Comparison of ENCODE assay signal across 33 cellular contexts in the genomic region with DNA sequence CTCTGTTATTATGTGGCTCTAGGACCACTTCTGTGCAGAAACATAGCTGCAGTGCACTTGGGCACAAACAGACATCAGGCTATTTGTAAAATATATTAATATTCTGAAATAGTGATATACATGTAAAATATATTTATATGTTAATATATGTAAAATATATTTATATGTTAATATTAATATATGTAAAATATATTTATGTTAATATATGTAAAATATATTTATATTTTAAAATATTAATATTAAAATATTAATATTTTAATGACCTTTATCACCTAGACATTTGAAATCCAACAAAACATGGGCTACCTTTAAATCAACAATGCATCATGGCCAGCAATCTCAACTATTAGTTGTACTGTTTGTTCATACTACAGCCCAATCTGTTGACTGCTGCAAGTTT.
"Had no signal": no experiment of that assay in that cellular context is flagged by ENCODE, and none has a peak within 500 bp of the region (broad histone marks: within the 10 kb centered on the region; RNA-seq: fewer than 3 reads in every experiment).

No MANE protein-coding gene starts in this region.

- H3K4me3 ChIP-seq: adrenal gland, body of pancreas, cardiac muscle cell had no signal

- ATAC-seq: activated CD8-positive, alpha-beta T cell treated with anti-CD3 and anti-CD28 coated beads for 36 hours; activated naive CD4-positive, alpha-beta T cell treated with anti-CD3 and anti-CD28 coated beads, Interleukin-2, amount 50 U/mL, for 72 hours; activated T-cell treated with anti-CD3 and anti-CD28 coated beads, Interleukin-2, amount 50 U/mL, for 4 hours; activated T-cell treated with anti-CD3 and anti-CD28 coated beads, Interleukin-2, amount 50 U/mL, for 72 hours; activated T-helper 17 cell treated with anti-CD3 and anti-CD28 coated beads, Interleukin-2, amount 50 U/mL, for 72 hours; body of pancreas had no signal

- H3K36me3 ChIP-seq: adrenal gland, cardiac muscle cell, WERI-Rb-1 had no signal

- H3K27ac ChIP-seq: adrenal gland, body of pancreas, cardiac muscle cell, WERI-Rb-1 had no signal

- H3K27me3 ChIP-seq: adrenal gland, body of pancreas, cardiac muscle cell had no signal

- FAIRE-seq: astrocyte, bronchial epithelial cell had no signal

- DNase-seq: activated B cell treated with CpG ODN at 0.5 μM for 24 hours; activated CD4-positive, alpha-beta memory T cell treated with anti-CD3 and anti-CD28 coated beads for 36 hours; activated CD4-positive, alpha-beta T cell treated with anti-CD3 and anti-CD28 coated beads for 4 hours; activated CD4-positive, alpha-beta T cell treated with anti-CD3 and anti-CD28 coated beads, Interleukin-2, amount 10 ng/mL, durations not matched to agents 24 days and 14 days; activated CD4-positive, alpha-beta T cell treated with anti-CD3 and anti-CD28 coated beads, Interleukin-2, amount 50 U/mL, for 1 hour; activated CD4-positive, alpha-beta T cell treated with anti-CD3 and anti-CD28 coated beads, Interleukin-2, amount 50 U/mL, for 4 hours; activated CD4-positive, CD25-positive, alpha-beta regulatory T cell treated with anti-CD3 and anti-CD28 coated beads, Interleukin-2, amount 50 U/mL, for 72 hours; activated CD8-positive, alpha-beta memory T cell treated with anti-CD3 and anti-CD28 coated beads, Interleukin-2, amount 50 U/mL, for 4 hours; activated CD8-positive, alpha-beta T cell treated with anti-CD3 and anti-CD28 coated beads for 36 hours; activated effector memory CD4-positive, alpha-beta T cell treated with anti-CD3 and anti-CD28 coated beads, Interleukin-2, amount 50 U/mL, for 16 hours; activated gamma-delta T cell treated with Interleukin-2 at 50 U/mL for 16 hours; activated naive CD4-positive, alpha-beta T cell; activated naive CD4-positive, alpha-beta T cell treated with anti-CD3 and anti-CD28 coated beads for 36 hours; activated naive CD4-positive, alpha-beta T cell treated with anti-CD3 and anti-CD28 coated beads, Interleukin-2, amount 50 U/mL, for 16 hours; activated naive CD8-positive, alpha-beta T cell treated with anti-CD3 and anti-CD28 coated beads for 36 hours; activated T-cell treated with anti-CD3 and anti-CD28 coated beads for 4 hours; activated T-cell treated with anti-CD3 and anti-CD28 coated beads, Interleukin-2, amount 50 U/mL, for 1 hour; activated T-cell treated with anti-CD3 and anti-CD28 coated beads, Interleukin-2, amount 50 U/mL, for 4 hours; activated T-cell treated with anti-CD3 and anti-CD28 coated beads, Interleukin-2, amount 50 U/mL, for 72 hours; adrenal gland; amniotic stem cell; aorta; body of pancreas; caudate nucleus; cerebellar nuclear complex; T-helper 2 cell; T-helper 9 cell; WERI-Rb-1 had no signal
